8 cellular contexts compared by ENCODE assay signal in the genomic region with DNA sequence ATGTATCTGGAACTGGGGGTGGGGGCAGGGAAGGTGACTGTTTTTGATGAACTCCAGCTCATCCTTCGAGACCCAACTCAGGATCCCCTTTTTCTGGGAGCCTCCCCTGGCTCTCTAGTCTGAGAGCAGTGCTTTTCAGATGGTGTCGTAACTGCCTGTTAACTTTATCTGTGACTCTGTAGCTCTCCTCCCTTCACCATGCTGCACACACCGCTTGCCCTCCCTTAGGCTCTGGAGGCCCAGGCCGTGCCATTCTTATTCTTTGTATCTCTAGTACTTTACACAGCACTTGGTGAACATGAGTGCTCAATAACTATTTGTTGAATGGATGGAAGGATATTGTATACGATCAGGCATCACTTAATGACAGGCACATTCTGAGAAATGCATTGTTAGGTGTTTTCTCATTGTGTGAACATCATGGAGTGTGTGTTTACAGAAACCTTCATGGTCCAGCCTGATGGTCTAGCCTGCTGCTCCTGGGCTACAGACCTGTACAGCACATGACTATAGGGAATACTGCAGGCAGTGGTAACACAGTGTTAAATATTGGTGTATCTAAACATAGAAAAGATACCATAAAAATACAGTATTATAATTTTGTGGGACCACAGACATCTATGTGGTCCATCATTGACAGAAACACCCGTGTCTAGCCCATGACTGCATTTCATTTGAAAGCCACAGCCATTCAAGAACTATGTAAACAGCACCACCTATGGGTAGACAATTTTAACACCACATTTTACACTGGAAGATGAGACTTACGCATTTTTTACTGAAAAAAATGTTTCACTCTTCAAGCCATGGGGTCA.
A peak's percentile ranks its signal among the peaks of the same experiment; 100 is the strongest.
DNase-seq lines count a peak whose midpoint lies in the region; FAIRE-seq and TF ChIP-seq lines count a peak whose summit lies in the region.

No MANE protein-coding gene starts in this region.

- DNase-seq in AG08395 (ENCODE audit: low spot score): peak; percentile 72
- DNase-seq in GM04504 (ENCODE audit: low read depth): peak; percentile 44
- DNase-seq in HL-60 (ENCODE audit: low read depth in 1 of 2, low spot score in 1 of 2): peak; percentile 8 to 23
- peak; percentile 17 for DNase-seq in NCI-H774 (lab: John Stamatoyannopoulos, UW)
- peak; percentile 23 for DNase-seq in mammary epithelial cell
- DNase-seq in kidney: no peak
- DNase-seq in thyroid gland: peak in 1 of 2 donors; percentile 31
- no peak for DNase-seq in stimulated activated CD4-positive, alpha-beta T cell treated with anti-CD3 and anti-CD28 coated beads, Interleukin-4, amount 100 ng/mL, for 4 hours

- TF ChIP-seq CTCF in HL-60 (IDR thresholded peaks at IDR 0.05; ENCODE audit: insufficient read depth, low read length): peak; percentile 39
- peak; percentile 53 to 75 for TF ChIP-seq CTCF in mammary epithelial cell (conservative IDR thresholded peaks at IDR 0.05 in 1 of 2, IDR thresholded peaks at IDR 0.05 in 1 of 2; ENCODE audit: extremely low read depth in 1 of 2, insufficient read depth in 1 of 2, low read depth in 1 of 2, low read length in 2 of 2)
- TF ChIP-seq CTCF in kidney (IDR thresholded peaks at IDR 0.05; ENCODE audit: borderline replicate concordance, extremely low read depth, insufficient read depth): peak; percentile 82
- peak; percentile 70 to 93 (median 75) for TF ChIP-seq CTCF in thyroid gland (IDR thresholded peaks at IDR 0.05)

- in situ Hi-C loops in mammary epithelial cell (cut with MboI; ENCODE audit: low sequenced_read_pairs in 2 of 2): loop anchor here (10.0 to 25.0 kb wide), 4 partner anchors 150 to 373 kb away; a partner anchor contains a TSS

- FAIRE-seq in kidney (lab: Jason Lieb, UNC): peak; percentile 97

- H3K27me3 ChIP-seq in HL-60 (ENCODE audit: insufficient read depth, poor library complexity, severe bottlenecking): peaks cover 3% of the 10 kb centered on the region
- peaks cover 4% of the 10 kb centered on the region for H3K27me3 ChIP-seq in mammary epithelial cell (ENCODE audit: insufficient read depth, low read length)
- no peaks in the 10 kb centered on the region for H3K27me3 ChIP-seq in thyroid gland

- CTCF ChIA-PET in mammary epithelial cell (lab: Charles Lee; ENCODE audit: low non-redundant PET): no interaction called here

- BruUV-seq in mammary epithelial cell (replicated peaks; lab: Mats Ljungman, UMichigan): no TSS peak

- no peaks in the 10 kb centered on the region for H3K4me1 ChIP-seq in mammary epithelial cell (ENCODE audit: insufficient read depth, low read length)
- no peaks in the 10 kb centered on the region for H3K4me1 ChIP-seq in kidney (ENCODE audit: control insufficient read depth in 1 of 2, insufficient read depth in 1 of 2, low read depth in 1 of 2, low read length in 2 of 2)
- H3K4me1 ChIP-seq in thyroid gland: no peaks in the 10 kb centered on the region

- H3K79me2 ChIP-seq in mammary epithelial cell (ENCODE audit: insufficient read depth, low read length): no peaks in the 10 kb centered on the region

- no peaks in the 10 kb centered on the region for H3K36me3 ChIP-seq in mammary epithelial cell (ENCODE audit: insufficient read depth, low read length)
- H3K36me3 ChIP-seq in kidney (ENCODE audit: control insufficient read depth in 1 of 2, insufficient read depth in 2 of 2, low read length in 2 of 2): no peaks in the 10 kb centered on the region
- H3K36me3 ChIP-seq in thyroid gland: no peaks in the 10 kb centered on the region

- no peaks in the 10 kb centered on the region for H4K20me1 ChIP-seq in mammary epithelial cell (ENCODE audit: insufficient read depth, low read length)

- no peak for TF ChIP-seq POLR2A in thyroid gland (IDR thresholded peaks at IDR 0.05)

- no peak overlapping the region for H3K4me3 ChIP-seq in HL-60 (replicated peaks; ENCODE audit: insufficient read depth, low read length)
- no peak overlapping the region for H3K4me3 ChIP-seq in mammary epithelial cell (replicated peaks in 1 of 3; ENCODE audit: insufficient read depth in 1 of 3, low read depth in 2 of 3, low read length in 3 of 3)
- H3K4me3 ChIP-seq in kidney (ENCODE audit: low read length in 2 of 2): no peak overlapping the region
- H3K4me3 ChIP-seq in thyroid gland (replicated peaks in 1 of 3): no peak overlapping the region

- H2AFZ ChIP-seq in mammary epithelial cell (ENCODE audit: low read depth, low read length): no peak overlapping the region

- no peak overlapping the region for H3K27ac ChIP-seq in HL-60 (replicated peaks)
- H3K27ac ChIP-seq in mammary epithelial cell (ENCODE audit: insufficient read depth, low read depth, low read length): no peak overlapping the region
- no peak overlapping the region for H3K27ac ChIP-seq in kidney (ENCODE audit: low read depth in 2 of 2, low read length in 2 of 2)
- no peak overlapping the region for H3K27ac ChIP-seq in thyroid gland

- dilution Hi-C loops in mammary epithelial cell (cut with HindIII; ENCODE audit: low sequenced_read_pairs): no loop called here

- H3K4me2 ChIP-seq in mammary epithelial cell (ENCODE audit: insufficient read depth, low read depth, low read length): no peak overlapping the region

- H3K9me3 ChIP-seq in mammary epithelial cell (replicated peaks; ENCODE audit: insufficient read depth, low read length): no peaks in the 10 kb centered on the region
- no peaks in the 10 kb centered on the region for H3K9me3 ChIP-seq in kidney (ENCODE audit: control insufficient read depth in 1 of 2, low read length in 2 of 2)
- no peaks in the 10 kb centered on the region for H3K9me3 ChIP-seq in thyroid gland

- WGBS in mammary epithelial cell (ENCODE audit: low coverage, missing lambda C conversion rate): 33% methylated on average over 6 of the region's 7 CpGs
- WGBS in thyroid gland, 2 donors: 56 to 58% methylated on average over 7 of the region's 7 CpGs

- intact Hi-C loops in mammary epithelial cell (cut with micrococcal nuclease): loop anchor here (1.0 to 2.0 kb wide), 4 partner anchors 155 to 496 kb away; no protein-coding TSS in a partner anchor
- intact Hi-C loops in kidney (cut with DNase I): loop anchor here (5.0 kb wide), 1 partner anchor 158 kb away; no protein-coding TSS in a partner anchor
- intact Hi-C loops in thyroid gland (cut with DNase I): loop anchor here (2.0 to 10.0 kb wide), 3 partner anchors 90 to 202 kb away; a partner anchor contains a TSS

- no peak overlapping the region for H3K9ac ChIP-seq in mammary epithelial cell (ENCODE audit: insufficient read depth, low read length)
- H3K9ac ChIP-seq in kidney (ENCODE audit: low read length in 2 of 2): no peak overlapping the region

Comparison
In these comparisons a context has a peak if more than half of its experiments do, and no peak if none do; other contexts are left out.
1. DNase-seq: peak in AG08395 (single experiment), GM04504 (single experiment), HL-60 (2 of 2), NCI-H774 (single experiment) and mammary epithelial cell (single experiment); none in kidney (single experiment) and stimulated activated CD4-positive, alpha-beta T cell treated with anti-CD3 and anti-CD28 coated beads, Interleukin-4, amount 100 ng/mL, for 4 hours (0 of 2).
2. Peak in every context shown above with its lines, with median percentiles within 50 percentile points of each other: CTCF ChIP-seq.